In genomic region chr14:65937804-65938316, GRCh38 we compare ENCODE assay signal across 18 cellular contexts.
DNase-seq lines count a peak whose midpoint lies in the region; ATAC-seq, FAIRE-seq and TF ChIP-seq lines count a peak whose summit lies in the region.
"Had no signal": no experiment of that assay in that cellular context is flagged by ENCODE, and none has a peak within 500 bp of the region (broad histone marks: within the 10 kb centered on the region; RNA-seq: fewer than 3 reads in every experiment).

No MANE protein-coding gene starts in this region.

- H3K9me3 Mint-ChIP-seq in CD8-positive, alpha-beta T cell = peaks cover 3% of the 10 kb centered on the region
- peaks cover 21% of the 10 kb centered on the region for H3K9me3 Mint-ChIP-seq in activated CD4-positive, alpha-beta memory T cell treated with anti-CD3 and anti-CD28 coated beads, Interleukin-2, amount 10 ng/mL, durations not matched to agents 7 days and 5 days
- H3K9me3 Mint-ChIP-seq in naive thymus-derived CD4-positive, alpha-beta T cell = peaks cover 0 to 30% (median 1%) of the 10 kb centered on the region in 11 donors

- CTCF ChIA-PET in CD8-positive, alpha-beta T cell (lab: Charles Lee) = no interaction called here
- CTCF ChIA-PET in activated CD4-positive, alpha-beta memory T cell treated with anti-CD3 and anti-CD28 coated beads, Interleukin-2, amount 10 ng/mL, durations not matched to agents 7 days and 5 days (lab: Charles Lee) = no interaction called here
- CTCF ChIA-PET in naive thymus-derived CD4-positive, alpha-beta T cell (lab: Charles Lee) = no interaction called here

- no peaks in the 10 kb centered on the region for H3K9me3 ChIP-seq in CD8-positive, alpha-beta T cell (ENCODE audit: low read length)
- no peaks in the 10 kb centered on the region for H3K9me3 ChIP-seq in naive thymus-derived CD4-positive, alpha-beta T cell (ENCODE audit: control insufficient read depth in 2 of 3, low read length in 3 of 3)
- H3K9me3 ChIP-seq in transverse colon = no peaks in the 10 kb centered on the region
- H3K9me3 ChIP-seq: gastrocnemius medialis, prostate gland, SJCRH30 had no signal

- ATAC-seq in CD8-positive, alpha-beta T cell = peak; percentile 36
- peak; percentile 27 for ATAC-seq in naive thymus-derived CD4-positive, alpha-beta T cell
- no peak for ATAC-seq in GM18907 (IDR thresholded peaks at IDR 0.05; ENCODE audit: unreplicated experiment)
- ATAC-seq: gastrocnemius medialis had no signal

- peak; percentile 98 for FAIRE-seq in HTR-8/SVneo (lab: Jason Lieb, UNC)
- FAIRE-seq: D721Med had no signal

- POLR2A ChIA-PET in CD8-positive, alpha-beta T cell (lab: Charles Lee) = interaction anchor here (0.6 kb wide), 1 partner anchor 45 kb away, joined by 3 read pairs; no protein-coding TSS in a partner anchor
- POLR2A ChIA-PET in activated CD4-positive, alpha-beta memory T cell treated with anti-CD3 and anti-CD28 coated beads, Interleukin-2, amount 10 ng/mL, durations not matched to agents 7 days and 5 days (lab: Charles Lee) = interaction anchor here (1.4 kb wide), 1 partner anchor 11 kb away, joined by 4 read pairs; no protein-coding TSS in a partner anchor
- POLR2A ChIA-PET in naive thymus-derived CD4-positive, alpha-beta T cell (lab: Charles Lee) = interaction anchor here (1.3 kb wide), 1 partner anchor 113 kb away, joined by 3 read pairs; no protein-coding TSS in a partner anchor

- H3K4me3 ChIP-seq in CD8-positive, alpha-beta T cell (ENCODE audit: low read depth, low read length) = no peak overlapping the region
- no peak overlapping the region for H3K4me3 ChIP-seq in naive thymus-derived CD4-positive, alpha-beta T cell (ENCODE audit: low read length)
- H3K4me3 ChIP-seq in transverse colon = no peak overlapping the region
- H3K4me3 ChIP-seq: gastrocnemius medialis, PC-9, prostate gland, SJCRH30 had no signal

- no peaks in the 10 kb centered on the region for H3K36me3 ChIP-seq in CD8-positive, alpha-beta T cell (ENCODE audit: insufficient read depth, low read length)
- no peaks in the 10 kb centered on the region for H3K36me3 ChIP-seq in naive thymus-derived CD4-positive, alpha-beta T cell (ENCODE audit: control insufficient read depth in 2 of 3, insufficient read depth in 3 of 3, low read length in 3 of 3)
- no peaks in the 10 kb centered on the region for H3K36me3 ChIP-seq in transverse colon
- H3K36me3 ChIP-seq: gastrocnemius medialis, prostate gland, SJCRH30 had no signal

- no peak overlapping the region for H3K27ac ChIP-seq in CD8-positive, alpha-beta T cell (ENCODE audit: low read depth, low read length)
- H3K27ac ChIP-seq in naive thymus-derived CD4-positive, alpha-beta T cell (ENCODE audit: low read depth, low read length) = no peak overlapping the region
- H3K27ac ChIP-seq in substantia nigra (ENCODE audit: low read depth, low read length, poor library complexity, severe bottlenecking) (no peak overlapping the region), transverse colon (no peak overlapping the region)
- H3K27ac ChIP-seq: gastrocnemius medialis, PC-9, prostate gland, SJCRH30 had no signal

- H3K4me3 Mint-ChIP-seq in CD8-positive, alpha-beta T cell = peak overlapping the region; percentile 63
- peak overlapping the region; percentile 25 for H3K4me3 Mint-ChIP-seq in activated CD4-positive, alpha-beta memory T cell treated with anti-CD3 and anti-CD28 coated beads, Interleukin-2, amount 10 ng/mL, durations not matched to agents 7 days and 5 days
- peak overlapping the region; percentile 49 to 87 (median 80) for H3K4me3 Mint-ChIP-seq in naive thymus-derived CD4-positive, alpha-beta T cell
- H3K4me3 Mint-ChIP-seq: neural crest cell had no signal

- 76 to 89% methylated on average over 1 of the region's 1 CpG for WGBS in transverse colon (ENCODE audit: low coverage in 1 of 2), 2 donors

- peaks cover 42% of the 10 kb centered on the region for H3K4me1 Mint-ChIP-seq in CD8-positive, alpha-beta T cell (ENCODE audit: low read depth)
- peaks cover 52% of the 10 kb centered on the region for H3K4me1 Mint-ChIP-seq in activated CD4-positive, alpha-beta memory T cell treated with anti-CD3 and anti-CD28 coated beads, Interleukin-2, amount 10 ng/mL, durations not matched to agents 7 days and 5 days
- H3K4me1 Mint-ChIP-seq in naive thymus-derived CD4-positive, alpha-beta T cell = peaks cover 28 to 66% (median 52%) of the 10 kb centered on the region in 7 donors

- peaks cover 24% of the 10 kb centered on the region for H3K4me1 ChIP-seq in CD8-positive, alpha-beta T cell (ENCODE audit: insufficient read depth, low read length)
- H3K4me1 ChIP-seq in naive thymus-derived CD4-positive, alpha-beta T cell (ENCODE audit: control insufficient read depth in 2 of 2, insufficient read depth in 2 of 2, low read length in 2 of 2) = peaks cover 22 to 24% of the 10 kb centered on the region in 2 donors
- H3K4me1 ChIP-seq in transverse colon = no peaks in the 10 kb centered on the region
- H3K4me1 ChIP-seq: gastrocnemius medialis, prostate gland, SJCRH30 had no signal

- in situ Hi-C loops in transverse colon (cut with MboI; ENCODE audit: low pct_ligation_motif_present in 1 of 4, low pct_unique_long_range_greater_than_20kb in 1 of 4, low sequenced_read_pairs in 3 of 4) = no loop called here

- TF ChIP-seq EP300 in transverse colon (IDR thresholded peaks at IDR 0.05; ENCODE audit: low read depth) = no peak

- peak overlapping the region; percentile 78 for H3K27ac Mint-ChIP-seq in CD8-positive, alpha-beta T cell
- H3K27ac Mint-ChIP-seq in activated CD4-positive, alpha-beta memory T cell treated with anti-CD3 and anti-CD28 coated beads, Interleukin-2, amount 10 ng/mL, durations not matched to agents 7 days and 5 days = peak overlapping the region; percentile 79
- H3K27ac Mint-ChIP-seq in naive thymus-derived CD4-positive, alpha-beta T cell = peak overlapping the region; percentile 76 to 95 (median 85)

- no peak for TF ChIP-seq CTCF in CD8-positive, alpha-beta T cell (IDR thresholded peaks at IDR 0.05)
- no peak for TF ChIP-seq CTCF in transverse colon (IDR thresholded peaks at IDR 0.05)

- no peaks in the 10 kb centered on the region for H3K36me3 Mint-ChIP-seq in CD8-positive, alpha-beta T cell
- peaks cover 33% of the 10 kb centered on the region for H3K36me3 Mint-ChIP-seq in activated CD4-positive, alpha-beta memory T cell treated with anti-CD3 and anti-CD28 coated beads, Interleukin-2, amount 10 ng/mL, durations not matched to agents 7 days and 5 days (ENCODE audit: low read depth)
- H3K36me3 Mint-ChIP-seq in naive thymus-derived CD4-positive, alpha-beta T cell = peaks cover 0 to 46% (median 0%) of the 10 kb centered on the region in 5 donors

- no peaks in the 10 kb centered on the region for H3K27me3 ChIP-seq in CD8-positive, alpha-beta T cell (ENCODE audit: insufficient read depth, low read length)
- H3K27me3 ChIP-seq in naive thymus-derived CD4-positive, alpha-beta T cell (ENCODE audit: control insufficient read depth in 2 of 2, insufficient read depth in 2 of 2, low read length in 2 of 2) = no peaks in the 10 kb centered on the region
- H3K27me3 ChIP-seq in transverse colon = no peaks in the 10 kb centered on the region
- H3K27me3 ChIP-seq: gastrocnemius medialis, SJCRH30 had no signal

- intact Hi-C loops in CD8-positive, alpha-beta T cell (cut with DNase I, micrococcal nuclease) = no loop called here
- intact Hi-C loops in naive thymus-derived CD4-positive, alpha-beta T cell (cut with micrococcal nuclease) = loop anchor here in 1 of 2 donors (1.0 to 2.0 kb wide), 2 partner anchors 10 to 13 kb away; no protein-coding TSS in a partner anchor
- intact Hi-C loops in transverse colon (cut with DNase I; ENCODE audit: low total_unique reads) = no loop called here

- H3K27me3 Mint-ChIP-seq in CD8-positive, alpha-beta T cell (ENCODE audit: low read depth) = no peaks in the 10 kb centered on the region
- H3K27me3 Mint-ChIP-seq in activated CD4-positive, alpha-beta memory T cell treated with anti-CD3 and anti-CD28 coated beads, Interleukin-2, amount 10 ng/mL, durations not matched to agents 7 days and 5 days = no peaks in the 10 kb centered on the region
- H3K27me3 Mint-ChIP-seq in naive thymus-derived CD4-positive, alpha-beta T cell = peaks cover 0 to 3% (median 0%) of the 10 kb centered on the region in 5 donors

- no peak for DNase-seq in CD8-positive, alpha-beta T cell
- DNase-seq in HTR-8/SVneo (ENCODE audit: insufficient read length, low spot score) (no peak), substantia nigra (lab: John Stamatoyannopoulos, UW) (no peak), NOMO-1 treated with DMSO at 0.1 percent for 48 hours (lab: John Stamatoyannopoulos, UW; ENCODE audit: unreplicated experiment) (no peak), transverse colon (no peak)
- DNase-seq in activated CD4-positive, alpha-beta memory T cell treated with anti-CD3 and anti-CD28 coated beads, Interleukin-2, amount 10 ng/mL, durations not matched to agents 7 days and 5 days = no peak
- peak in 3 of 9 donors; percentile 5 to 25 (median 25) for DNase-seq in naive thymus-derived CD4-positive, alpha-beta T cell
- DNase-seq: AML-193, anterior cingulate cortex, gastrocnemius medialis, NCI-H1436, NCI-H2171, PC-9, SJCRH30 had no signal

- no peak for TF ChIP-seq POLR2A in transverse colon (IDR thresholded peaks at IDR 0.05)

Comparison
In these comparisons a context has a peak if more than half of its experiments do, and no peak if none do; other contexts are left out.
1. H3K4me3 Mint-ChIP-seq: peak in every context shown above with its lines; median percentile 80 in naive thymus-derived CD4-positive, alpha-beta T cell; 63 in CD8-positive, alpha-beta T cell; 25 in activated CD4-positive, alpha-beta memory T cell treated with anti-CD3 and anti-CD28 coated beads, Interleukin-2, amount 10 ng/mL, durations not matched to agents 7 days and 5 days.